Comparison of ENCODE assay signal across 7 cellular contexts in the genomic region with DNA sequence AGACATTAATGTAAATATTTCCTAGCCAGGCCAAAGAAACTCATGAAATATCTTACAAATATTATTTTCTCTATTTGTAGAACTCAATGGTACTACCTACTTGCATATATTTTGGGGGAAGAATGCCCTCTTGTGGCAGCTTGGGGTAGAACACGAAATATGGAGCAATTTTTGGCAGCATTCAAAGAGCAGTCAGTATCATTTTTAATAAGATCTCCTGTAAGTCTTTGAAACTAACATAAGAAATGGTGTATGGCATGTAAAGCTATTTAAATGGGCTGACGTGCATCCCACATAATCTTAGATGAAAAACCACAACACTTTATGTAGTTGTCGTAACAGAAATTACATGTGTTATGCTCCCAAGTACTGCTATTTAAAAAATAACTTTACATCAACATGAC.
DNase-seq lines count a peak whose midpoint lies in the region; ATAC-seq and TF ChIP-seq lines count a peak whose summit lies in the region.

No MANE protein-coding gene starts in this region.

- H3K56ac ChIP-seq in H9 (ENCODE audit: insufficient read length, low read depth, low read length): no peak overlapping the region

- DNase-seq in GM10248 (ENCODE audit: extremely low spot score) (peak; percentile 57), H9 (peak; percentile 37), NCI-H2227 (lab: John Stamatoyannopoulos, UW; ENCODE audit: unreplicated experiment) (peak; percentile 76), naive B cell (peak; percentile 50)
- DNase-seq in activated CD4-positive, alpha-beta T cell treated with anti-CD3 and anti-CD28 coated beads, Interleukin-2, amount 50 U/mL, for 1 hour: peak; percentile 56
- DNase-seq in effector CD4-positive, alpha-beta T cell: peak; percentile 41
- peak; percentile 31 for DNase-seq in stimulated activated naive CD4-positive, alpha-beta T cell treated with Interleukin-2 at 50 U/mL for 16 hours (lab: John Stamatoyannopoulos, UW)

- peak in 1 of 2 donors; percentile 57 for ATAC-seq in naive B cell (ENCODE audit: low read depth in 2 of 2)

- no peak overlapping the region for H3T11ph ChIP-seq in H9 (ENCODE audit: low read length)

- H2AFZ ChIP-seq in H9 (ENCODE audit: low read length): no peak overlapping the region

- H3K27me3 Mint-ChIP-seq in H9 (ENCODE audit: low read depth) (no peaks in the 10 kb centered on the region), naive B cell (no peaks in the 10 kb centered on the region)

- H3K9me3 ChIP-seq in H9 (ENCODE audit: control insufficient read depth, low read depth, low read length): no peaks in the 10 kb centered on the region

- no peak overlapping the region for H4K5ac ChIP-seq in H9 (ENCODE audit: insufficient read length, low read depth, low read length)

- CTCF ChIA-PET in GM10248 (lab: Yijun Ruan, JAX): interaction anchor here (0.7 to 4.8 kb wide), 13 partner anchors 11 to 785 kb away, joined by 3 to 32 read pairs (median 5); no protein-coding TSS in a partner anchor

- no peak overlapping the region for H2BK120ac ChIP-seq in H9 (ENCODE audit: low read depth, low read length, poor library complexity, severe bottlenecking)

- H2BK5ac ChIP-seq in H9 (ENCODE audit: insufficient read length, low read length): no peak overlapping the region

- no peak overlapping the region for H3K23ac ChIP-seq in H9 (ENCODE audit: insufficient read length, low read depth, low read length)

- no peak overlapping the region for H2BK15ac ChIP-seq in H9 (ENCODE audit: low read depth, low read length)

- H3K18ac ChIP-seq in H9 (ENCODE audit: insufficient read length, low read depth, low read length): no peak overlapping the region

- H3K27ac ChIP-seq in H9 (ENCODE audit: insufficient read length, low read depth, low read length): no peak overlapping the region

- H3K36me3 Mint-ChIP-seq in H9 (ENCODE audit: insufficient read depth in 1 of 3, low read depth in 3 of 3) (no peaks in the 10 kb centered on the region), naive B cell (peaks cover 8 to 15% of the 10 kb centered on the region in 2 donors)

- H4K20me1 ChIP-seq in H9 (ENCODE audit: control insufficient read depth, insufficient read depth, insufficient read length): no peaks in the 10 kb centered on the region

- H3K79me2 ChIP-seq in H9 (ENCODE audit: insufficient read depth, low read length): no peaks in the 10 kb centered on the region

- H3K27ac Mint-ChIP-seq in H9 (no peak overlapping the region), naive B cell (no peak overlapping the region)

- H4K8ac ChIP-seq in H9 (replicated peaks; ENCODE audit: insufficient read length, low read depth, low read length): no peak overlapping the region

- H3K9me3 Mint-ChIP-seq in H9 (no peaks in the 10 kb centered on the region), naive B cell (no peaks in the 10 kb centered on the region)

- no peaks in the 10 kb centered on the region for H3K27me3 ChIP-seq in H9 (ENCODE audit: insufficient read depth, low read length)

- peak; percentile 86 for TF ChIP-seq CTCF in GM10248 (IDR thresholded peaks at IDR 0.05; ENCODE audit: control extremely low read depth, extremely low read depth, low read depth, missing control alignments)
- peak; percentile 86 for TF ChIP-seq CTCF in H9 (conservative IDR thresholded peaks at IDR 0.05)

- no peak overlapping the region for H3K4me3 Mint-ChIP-seq in H9
- no peak overlapping the region for H3K4me3 Mint-ChIP-seq in naive B cell

- no peak overlapping the region for H3K4me2 ChIP-seq in H9 (ENCODE audit: insufficient read depth, insufficient read length, low read length)

- peaks cover 9 to 10% of the 10 kb centered on the region in 2 experiments for H3K4me1 Mint-ChIP-seq in H9
- H3K4me1 Mint-ChIP-seq in naive B cell: peaks cover 0 to 7% (median 4%) of the 10 kb centered on the region in 3 donors

- H3K9ac ChIP-seq in H9 (ENCODE audit: extremely low read depth, insufficient read length, low read length): no peak overlapping the region

- H3K23me2 ChIP-seq in H9 (ENCODE audit: insufficient read length, low read depth, low read length, poor library complexity, severe bottlenecking): no peaks in the 10 kb centered on the region

- H3K4me1 ChIP-seq in H9 (ENCODE audit: insufficient read depth, low read length): no peaks in the 10 kb centered on the region; the same call in 1 of the 2 replicates

- H2BK12ac ChIP-seq in H9 (ENCODE audit: insufficient read length, low read depth, low read length): no peak overlapping the region

- no peak overlapping the region for H4K91ac ChIP-seq in H9 (ENCODE audit: insufficient read length, low read depth, low read length)

- H3K4ac ChIP-seq in H9 (ENCODE audit: low read depth, low read length): no peak overlapping the region

- POLR2A ChIA-PET in GM10248 (lab: Yijun Ruan, JAX): no interaction called here

- no peaks in the 10 kb centered on the region for H3K79me1 ChIP-seq in H9 (ENCODE audit: insufficient read depth, low read depth, low read length, poor library complexity, severe bottlenecking)

- no peak overlapping the region for H3K14ac ChIP-seq in H9 (ENCODE audit: insufficient read depth, low read length)

- no CpG with 5 or more reads among the region's 3 CpGs for WGBS in H9 (ENCODE audit: extremely low coverage, insufficient read length, low lambda C conversion rate)

- no peak overlapping the region for H2AK5ac ChIP-seq in H9 (ENCODE audit: insufficient read length, low read length)

- H2BK20ac ChIP-seq in H9 (ENCODE audit: low read depth, low read length, poor library complexity, severe bottlenecking): no peak overlapping the region
